ENCODE assay signal across 15 cellular contexts in genomic region chr16:74871608-74872007, GRCh38.
DNase-seq lines count a peak whose midpoint lies in the region; ATAC-seq, FAIRE-seq and TF ChIP-seq lines count a peak whose summit lies in the region.
"Had no signal": no experiment of that assay in that cellular context is flagged by ENCODE, and none has a peak within 500 bp of the region (broad histone marks: within the 10 kb centered on the region; RNA-seq: fewer than 3 reads in every experiment).

No MANE protein-coding gene starts in this region.

- peaks cover 2% of the 10 kb centered on the region for H3K36me3 Mint-ChIP-seq in neural crest cell (ENCODE audit: low read depth)

- in situ Hi-C loops in G401 (cut with HindIII; ENCODE audit: low sequenced_read_pairs), result no loop called here

- H3K27me3 Mint-ChIP-seq in neural crest cell (ENCODE audit: low read depth), result no peaks in the 10 kb centered on the region

- FAIRE-seq in GM12891 (lab: Jason Lieb, UNC), result no peak
- FAIRE-seq: D721Med had no signal

- ATAC-seq in HG03108 (IDR thresholded peaks at IDR 0.05; ENCODE audit: unreplicated experiment), result no peak
- ATAC-seq: HCT116 had no signal

- no peak for TF ChIP-seq CTCF in neural crest cell (conservative IDR thresholded peaks at IDR 0.05)

- no peak overlapping the region for H3K4me3 Mint-ChIP-seq in neural crest cell
- H3K4me3 Mint-ChIP-seq: CD14-positive monocyte had no signal

- H3K9me3 Mint-ChIP-seq in neural crest cell, result no peaks in the 10 kb centered on the region

- H3K4me1 Mint-ChIP-seq in neural crest cell, result peaks cover 22% of the 10 kb centered on the region

- peak overlapping the region; percentile 67 for H3K27ac Mint-ChIP-seq in neural crest cell (ENCODE audit: unreplicated experiment)

- DNase-seq in GM12891 (ENCODE audit: insufficient read length, low spot score) (no peak), NCI-H526 treated with DMSO at 0.1 percent for 48 hours (lab: John Stamatoyannopoulos, UW) (peak; percentile 86), iPS DF 4.7 (ENCODE audit: extremely low read depth, low spot score) (peak; percentile 74), neural crest cell (ENCODE audit: low read depth, low spot score) (no peak), G401 (ENCODE audit: low spot score) (no peak)
- no peak for DNase-seq in stimulated activated CD4-positive, alpha-beta T cell treated with anti-CD3 and anti-CD28 coated beads, Interleukin-12 subunit alpha, Interleukin-12 subunit beta, amount 100 ng/mL, for 4 hours
- DNase-seq: DND-41, KBM-7, NCI-H1092 treated with DMSO at 0.1 percent for 48 hours, NCI-H1694, NCI-H748 treated with DMSO at 0.1 percent for 48 hours had no signal

- no peak for TF ChIP-seq POLR2A in GM12891 (IDR thresholded peaks at IDR 0.05; ENCODE audit: low read depth, low read length)

TF ChIP-seq in GM12891, 5 proteins besides CTCF, POLR2A, EP300 and RAD21:
- no peak for TF ChIP-seq PAX5 (IDR thresholded peaks at IDR 0.05; ENCODE audit: insufficient read depth, low read length, severe bottlenecking)
- no peak for TF ChIP-seq TAF1 (IDR thresholded peaks at IDR 0.05; ENCODE audit: low read depth, low read length)
- peak; percentile 54; the same call in 1 of the 2 replicates for TF ChIP-seq POU2F2 (IDR thresholded peaks at IDR 0.05; ENCODE audit: low read depth, low read length)
- TF ChIP-seq POLR2AphosphoS5 (IDR thresholded peaks at IDR 0.05; ENCODE audit: low read depth, low read length), result no peak
- no peak for TF ChIP-seq SPI1 (IDR thresholded peaks at IDR 0.05; ENCODE audit: low read depth, low read length)
TF ChIP-seq in GM12891: peak in this region for 1.

Comparison
In these comparisons a context has a peak if more than half of its experiments do, and no peak if none do; other contexts are left out.
1. DNase-seq: peak in NCI-H526 treated with DMSO at 0.1 percent for 48 hours (single experiment) and iPS DF 4.7 (single experiment); none in GM12891 (single experiment), neural crest cell (single experiment), stimulated activated CD4-positive, alpha-beta T cell treated with anti-CD3 and anti-CD28 coated beads, Interleukin-12 subunit alpha, Interleukin-12 subunit beta, amount 100 ng/mL, for 4 hours (single experiment) and G401 (single experiment).